21 cellular contexts compared by ENCODE assay signal in genomic region chr19:899363-900301, GRCh38. TPM values are rescaled to one million over a fixed set of nuclear protein-coding genes. Genes with fewer than 3 reads are reported as not detected.
DNase-seq lines count a peak whose midpoint lies in the region; ATAC-seq and TF ChIP-seq lines count a peak whose summit lies in the region.
"Had no signal": no experiment of that assay in that cellular context is flagged by ENCODE, and none has a peak within 500 bp of the region (broad histone marks: within the 10 kb centered on the region; RNA-seq: fewer than 3 reads in every experiment).

No MANE protein-coding gene starts in this region.

- H3K4me3 ChIP-seq in CD4-positive, CD25-positive, alpha-beta regulatory T cell (ENCODE audit: low read depth, low read length): no peak overlapping the region
- H3K4me3 ChIP-seq in DOHH2 (ENCODE audit: low read length): no peak overlapping the region
- H3K4me3 ChIP-seq in endodermal cell (ENCODE audit: low read length): no peak overlapping the region
- H3K4me3 ChIP-seq in esophagus muscularis mucosa: no peak overlapping the region
- H3K4me3 ChIP-seq: adrenal gland, cardiac muscle cell, gastrocnemius medialis, lower lobe of right lung, PC-9, right atrium auricular region, SJSA1 had no signal

- peak overlapping the region in 1 of 3 donors; percentile 20 for H3K27ac Mint-ChIP-seq in CD4-positive, CD25-positive, alpha-beta regulatory T cell
- H3K27ac Mint-ChIP-seq in T-helper 17 cell (peak overlapping the region; percentile 63), endodermal cell (no peak overlapping the region)
- H3K27ac Mint-ChIP-seq in natural killer cell treated with Interleukin-12 subunit alpha and Interleukin-12 subunit beta and Interleukin-15 and Interleukin-18, amount 100 ng/mL, for 72 hours: no peak overlapping the region

- TF ChIP-seq EP300 in esophagus muscularis mucosa (IDR thresholded peaks at IDR 0.05): no peak

- 90 to 91% methylated on average over 20 to 47 of the region's 47 CpGs for WGBS in endodermal cell (ENCODE audit: insufficient coverage in 1 of 2, insufficient read length in 1 of 2), 2 experiments
- WGBS in esophagus muscularis mucosa: 89% methylated on average over 36 of the region's 47 CpGs

- TF ChIP-seq CTCF in DOHH2 (IDR thresholded peaks at IDR 0.05; ENCODE audit: low read depth, low read length, poor library complexity, severe bottlenecking) (no peak), endodermal cell (conservative IDR thresholded peaks at IDR 0.05) (no peak), esophagus muscularis mucosa (IDR thresholded peaks at IDR 0.05) (no peak)

- H3K4me1 ChIP-seq in CD4-positive, CD25-positive, alpha-beta regulatory T cell (ENCODE audit: control insufficient read depth, insufficient read depth, low read length, poor library complexity, severe bottlenecking): peaks cover 33% of the 10 kb centered on the region
- H3K4me1 ChIP-seq in DOHH2 (ENCODE audit: control insufficient read depth, low read length) (peaks cover 25% of the 10 kb centered on the region), endodermal cell (ENCODE audit: control insufficient read depth, insufficient read depth, low read length) (no peaks in the 10 kb centered on the region), esophagus muscularis mucosa (peaks cover 0 to 13% (median 7%) of the 10 kb centered on the region in 4 donors)
- H3K4me1 ChIP-seq: gastrocnemius medialis, lower lobe of right lung, right atrium auricular region, SJSA1 had no signal

- H3F3A ChIP-seq in DOHH2 (ENCODE audit: control insufficient read depth, insufficient read depth): peaks cover 6% of the 10 kb centered on the region

- no peak overlapping the region for H3K9ac ChIP-seq in endodermal cell (ENCODE audit: extremely low read depth, low read length, poor library complexity, severe bottlenecking)

- peaks cover 6% of the 10 kb centered on the region; the same call in 1 of the 2 replicates for H3K79me2 ChIP-seq in DOHH2 (ENCODE audit: control insufficient read depth, low read length)

- peak overlapping the region; percentile 42 for H3K4me2 ChIP-seq in DOHH2 (ENCODE audit: low read length)
- H3K4me2 ChIP-seq: PC-9 had no signal

- TF ChIP-seq POLR2A in esophagus muscularis mucosa (IDR thresholded peaks at IDR 0.05; ENCODE audit: low read depth): no peak

- peaks cover 7% of the 10 kb centered on the region for H3K36me3 Mint-ChIP-seq in CD4-positive, CD25-positive, alpha-beta regulatory T cell
- H3K36me3 Mint-ChIP-seq in T-helper 17 cell (ENCODE audit: low read depth): no peaks in the 10 kb centered on the region
- peaks cover 30% of the 10 kb centered on the region for H3K36me3 Mint-ChIP-seq in endodermal cell (ENCODE audit: low read depth)
- H3K36me3 Mint-ChIP-seq in natural killer cell treated with Interleukin-12 subunit alpha and Interleukin-12 subunit beta and Interleukin-15 and Interleukin-18, amount 100 ng/mL, for 72 hours: no peaks in the 10 kb centered on the region

- H3K4me3 Mint-ChIP-seq in CD4-positive, CD25-positive, alpha-beta regulatory T cell: no peak overlapping the region
- no peak overlapping the region for H3K4me3 Mint-ChIP-seq in T-helper 17 cell
- H3K4me3 Mint-ChIP-seq in endodermal cell: no peak overlapping the region
- no peak overlapping the region for H3K4me3 Mint-ChIP-seq in natural killer cell treated with Interleukin-12 subunit alpha and Interleukin-12 subunit beta and Interleukin-15 and Interleukin-18, amount 100 ng/mL, for 72 hours

- peak overlapping the region; percentile 14 for H3K27ac ChIP-seq in CD4-positive, CD25-positive, alpha-beta regulatory T cell (ENCODE audit: insufficient read depth, low read length, poor library complexity, severe bottlenecking)
- no peak overlapping the region for H3K27ac ChIP-seq in DOHH2 (ENCODE audit: low read depth, low read length)
- peak overlapping the region; percentile 63 for H3K27ac ChIP-seq in endodermal cell (ENCODE audit: low read depth, low read length)
- H3K27ac ChIP-seq in esophagus muscularis mucosa (replicated peaks in 1 of 4): no peak overlapping the region
- H3K27ac ChIP-seq: adrenal gland, cardiac muscle cell, gastrocnemius medialis, lower lobe of right lung, PC-9, right atrium auricular region, SJSA1 had no signal

- peaks cover 8% of the 10 kb centered on the region; the same call in 1 of the 2 replicates for H4K20me1 ChIP-seq in DOHH2 (ENCODE audit: control insufficient read depth, insufficient read depth, low read depth, low read length)

- no peaks in the 10 kb centered on the region for H3K27me3 Mint-ChIP-seq in CD4-positive, CD25-positive, alpha-beta regulatory T cell
- H3K27me3 Mint-ChIP-seq in T-helper 17 cell (no peaks in the 10 kb centered on the region), endodermal cell (ENCODE audit: insufficient read depth) (no peaks in the 10 kb centered on the region)
- H3K27me3 Mint-ChIP-seq in natural killer cell treated with Interleukin-12 subunit alpha and Interleukin-12 subunit beta and Interleukin-15 and Interleukin-18, amount 100 ng/mL, for 72 hours: no peaks in the 10 kb centered on the region

- no peaks in the 10 kb centered on the region for H3K9me2 ChIP-seq in DOHH2 (replicated peaks; ENCODE audit: control insufficient read depth, low read length)

- peaks cover 0 to 45% (median 8%) of the 10 kb centered on the region in 4 donors for H3K4me1 Mint-ChIP-seq in CD4-positive, CD25-positive, alpha-beta regulatory T cell
- H3K4me1 Mint-ChIP-seq in T-helper 17 cell (peaks cover 13% of the 10 kb centered on the region), endodermal cell (peaks cover 5% of the 10 kb centered on the region)
- H3K4me1 Mint-ChIP-seq in natural killer cell treated with Interleukin-12 subunit alpha and Interleukin-12 subunit beta and Interleukin-15 and Interleukin-18, amount 100 ng/mL, for 72 hours (ENCODE audit: low read depth in 2 of 2): peaks cover 0 to 3% of the 10 kb centered on the region in 2 donors

- H3K9me3 ChIP-seq in CD4-positive, CD25-positive, alpha-beta regulatory T cell (ENCODE audit: control insufficient read depth in 2 of 2, low read length in 2 of 2): no peaks in the 10 kb centered on the region
- H3K9me3 ChIP-seq in DOHH2 (ENCODE audit: control insufficient read depth, insufficient read depth, low read length): no peaks in the 10 kb centered on the region
- no peaks in the 10 kb centered on the region for H3K9me3 ChIP-seq in T-helper 17 cell (ENCODE audit: control insufficient read depth, low read length, poor library complexity, severe bottlenecking)
- no peaks in the 10 kb centered on the region for H3K9me3 ChIP-seq in endodermal cell (ENCODE audit: control insufficient read depth, low read length)
- no peaks in the 10 kb centered on the region for H3K9me3 ChIP-seq in esophagus muscularis mucosa
- H3K9me3 ChIP-seq: adrenal gland, gastrocnemius medialis, lower lobe of right lung, right atrium auricular region, SJSA1 had no signal

- intact Hi-C loops in esophagus muscularis mucosa (cut with DNase I): no loop called here

- no peak for ATAC-seq in CD4-positive, CD25-positive, alpha-beta regulatory T cell (ENCODE audit: low read depth in 2 of 2)
- ATAC-seq in T-helper 17 cell: peak; percentile 30
- ATAC-seq in GM21529 (IDR thresholded peaks at IDR 0.05; ENCODE audit: unreplicated experiment): no peak
- ATAC-seq in natural killer cell treated with Interleukin-12 subunit alpha and Interleukin-12 subunit beta and Interleukin-15 and Interleukin-18, amount 100 ng/mL, for 72 hours: no peak
- no peak for ATAC-seq in HG03565 (IDR thresholded peaks at IDR 0.05; ENCODE audit: unreplicated experiment)
- ATAC-seq: gastrocnemius medialis had no signal

- H3K27me3 ChIP-seq in CD4-positive, CD25-positive, alpha-beta regulatory T cell (ENCODE audit: control insufficient read depth, insufficient read depth, low read length): no peaks in the 10 kb centered on the region
- H3K27me3 ChIP-seq in DOHH2 (ENCODE audit: control insufficient read depth, low read length) (no peaks in the 10 kb centered on the region), endodermal cell (ENCODE audit: control insufficient read depth, insufficient read depth, low read length, poor library complexity, severe bottlenecking) (no peaks in the 10 kb centered on the region), esophagus muscularis mucosa (no peaks in the 10 kb centered on the region)
- H3K27me3 ChIP-seq: adrenal gland, cardiac muscle cell, gastrocnemius medialis, right atrium auricular region, SJSA1 had no signal

- peaks cover 0 to 2% (median 0%) of the 10 kb centered on the region in 7 donors for H3K9me3 Mint-ChIP-seq in CD4-positive, CD25-positive, alpha-beta regulatory T cell
- no peaks in the 10 kb centered on the region for H3K9me3 Mint-ChIP-seq in endodermal cell
- H3K9me3 Mint-ChIP-seq in natural killer cell treated with Interleukin-12 subunit alpha and Interleukin-12 subunit beta and Interleukin-15 and Interleukin-18, amount 100 ng/mL, for 72 hours: no peaks in the 10 kb centered on the region

- DNase-seq in CD4-positive, CD25-positive, alpha-beta regulatory T cell: no peak
- DNase-seq in T-helper 17 cell: no peak
- DNase-seq in endodermal cell: no peak
- no peak for DNase-seq in esophagus muscularis mucosa (ENCODE audit: extremely low spot score)
- DNase-seq in natural killer cell treated with Interleukin-12 subunit alpha and Interleukin-12 subunit beta and Interleukin-15 and Interleukin-18, amount 100 ng/mL, for 72 hours (ENCODE audit: low spot score): no peak
- DNase-seq: activated CD4-positive, CD25-positive, alpha-beta regulatory T cell; activated effector memory CD4-positive, alpha-beta T cell treated with anti-CD3 and anti-CD28 coated beads, Interleukin-2, amount 50 U/mL, for 16 hours; Calu3; gastrocnemius medialis; lower lobe of right lung; PC-9 had no signal

- H3K36me3 ChIP-seq in CD4-positive, CD25-positive, alpha-beta regulatory T cell (ENCODE audit: control insufficient read depth, insufficient read depth, low read length): peaks cover 43% of the 10 kb centered on the region
- H3K36me3 ChIP-seq in DOHH2 (ENCODE audit: control insufficient read depth, low read length) (peaks cover 9% of the 10 kb centered on the region; the same call in 1 of the 2 replicates), endodermal cell (ENCODE audit: control insufficient read depth, insufficient read depth, low read length) (peaks cover 20% of the 10 kb centered on the region), esophagus muscularis mucosa (peaks cover 18 to 48% (median 31%) of the 10 kb centered on the region in 4 donors)
- H3K36me3 ChIP-seq: cardiac muscle cell had no signal

RNA-seq across cellular contexts. Expression of gene RNU6-9, which starts 6.3 kb away (rescaled TPM):
- total RNA-seq in CD4-positive, CD25-positive, alpha-beta regulatory T cell: not detected
- polyA plus RNA-seq in CD4-positive, CD25-positive, alpha-beta regulatory T cell: not detected
- total RNA-seq in T-helper 17 cell: not detected
- not detected for total RNA-seq in endodermal cell
- under 0.01 TPM for polyA plus RNA-seq in endodermal cell (2013, experiment 1 of 2)
- polyA plus RNA-seq in endodermal cell (2013, experiment 2 of 2): under 0.01 TPM
- not detected for total RNA-seq in esophagus muscularis mucosa
- not detected for total RNA-seq in natural killer cell treated with Interleukin-12 subunit alpha and Interleukin-12 subunit beta and Interleukin-15 and Interleukin-18, amount 100 ng/mL, for 72 hours
- total RNA-seq: adrenal gland, Calu3, cardiac muscle cell, gastrocnemius medialis, lower lobe of right lung, osteoblast, PC-9, right atrium auricular region, SJSA1 had no signal
- polyA plus RNA-seq: adrenal gland, cardiac muscle cell, esophagus, keratinocyte had no signal

RNA-seq across cellular contexts. Expression of gene MED16, which starts 6.6 kb away (rescaled TPM):
- total RNA-seq in CD4-positive, CD25-positive, alpha-beta regulatory T cell: 71.5 TPM
- polyA plus RNA-seq in CD4-positive, CD25-positive, alpha-beta regulatory T cell: 10 to 100 TPM; 61.9 to 91.7 (median 81.4) TPM
- 10 to 100 TPM; 59.6 to 71.3 TPM for total RNA-seq in T-helper 17 cell
- total RNA-seq in endodermal cell: 10 to 100 TPM; 75.8 to 92.4 TPM
- 69.8 TPM for polyA plus RNA-seq in endodermal cell (2013, experiment 1 of 2)
- 66.0 TPM for polyA plus RNA-seq in endodermal cell (2013, experiment 2 of 2)
- total RNA-seq in esophagus muscularis mucosa: 10 to 100 TPM; 26.3 to 50.9 (median 37.2) TPM
- total RNA-seq in natural killer cell treated with Interleukin-12 subunit alpha and Interleukin-12 subunit beta and Interleukin-15 and Interleukin-18, amount 100 ng/mL, for 72 hours: 10 to 100 TPM; 46.4 to 79.6 TPM

RNA-seq across cellular contexts. Expression of gene R3HDM4, which starts 13.4 kb away (rescaled TPM):
- 266 TPM for total RNA-seq in CD4-positive, CD25-positive, alpha-beta regulatory T cell
- 100 to 1,000 TPM; 249 to 283 (median 267) TPM for polyA plus RNA-seq in CD4-positive, CD25-positive, alpha-beta regulatory T cell
- total RNA-seq in T-helper 17 cell: 100 to 1,000 TPM; 233 to 243 TPM
- total RNA-seq in endodermal cell: 10 to 100 TPM; 61.1 to 64.7 TPM
- 54.6 TPM for polyA plus RNA-seq in endodermal cell (2013, experiment 1 of 2)
- 56.9 TPM for polyA plus RNA-seq in endodermal cell (2013, experiment 2 of 2)
- 10 to 100 TPM; 32.0 to 52.5 (median 40.0) TPM for total RNA-seq in esophagus muscularis mucosa
- total RNA-seq in natural killer cell treated with Interleukin-12 subunit alpha and Interleukin-12 subunit beta and Interleukin-15 and Interleukin-18, amount 100 ng/mL, for 72 hours: 10 to 100 TPM; 48.4 to 68.3 TPM

RNA-seq across cellular contexts. Expression of gene KISS1R, which starts 17.5 kb away (rescaled TPM):
- total RNA-seq in CD4-positive, CD25-positive, alpha-beta regulatory T cell: 0.86 TPM
- 1 to 10 TPM in 1 of 4 donors, under 1 TPM in 2, not detected in 1; 0.21 to 1.2 (median 0.48) TPM for polyA plus RNA-seq in CD4-positive, CD25-positive, alpha-beta regulatory T cell
- total RNA-seq in T-helper 17 cell: under 1 TPM; 0.94 to 0.99 TPM
- total RNA-seq in endodermal cell: under 1 TPM in 1 of 2 donors, not detected in 1; 0.73 TPM
- polyA plus RNA-seq in endodermal cell (2013, experiment 1 of 2): 1.3 TPM
- polyA plus RNA-seq in endodermal cell (2013, experiment 2 of 2): 0.70 TPM
- total RNA-seq in esophagus muscularis mucosa: not detected
- total RNA-seq in natural killer cell treated with Interleukin-12 subunit alpha and Interleukin-12 subunit beta and Interleukin-15 and Interleukin-18, amount 100 ng/mL, for 72 hours: 1 to 10 TPM in 1 of 2 donors, not detected in 1; 1.1 TPM
- total RNA-seq: Calu3, gastrocnemius medialis, lower lobe of right lung, osteoblast, PC-9, right atrium auricular region, SJSA1 had no signal
- polyA plus RNA-seq: adrenal gland, keratinocyte had no signal

RNA-seq across cellular contexts. Expression of gene ARID3A, which starts 26.2 kb away (rescaled TPM):
- 14.4 TPM for total RNA-seq in CD4-positive, CD25-positive, alpha-beta regulatory T cell
- polyA plus RNA-seq in CD4-positive, CD25-positive, alpha-beta regulatory T cell: 1 to 10 TPM in 2 of 4 donors, under 1 TPM in 2; 0.63 to 1.4 (median 0.99) TPM
- total RNA-seq in T-helper 17 cell (10 to 100 TPM in 1 of 2 donors, 1 to 10 TPM in 1; 8.1 to 11.8 TPM), endodermal cell (100 to 1,000 TPM; 121 to 124 TPM), esophagus muscularis mucosa (1 to 10 TPM; 2.9 to 8.4 (median 5.0) TPM)
- 40.4 TPM for polyA plus RNA-seq in endodermal cell (2013, experiment 1 of 2)
- 41.7 TPM for polyA plus RNA-seq in endodermal cell (2013, experiment 2 of 2)
- 10 to 100 TPM; 42.8 to 46.1 TPM for total RNA-seq in natural killer cell treated with Interleukin-12 subunit alpha and Interleukin-12 subunit beta and Interleukin-15 and Interleukin-18, amount 100 ng/mL, for 72 hours

Comparison
In these comparisons a context has a peak if more than half of its experiments do, and no peak if none do; other contexts are left out.
1. H3K27ac ChIP-seq: peak in CD4-positive, CD25-positive, alpha-beta regulatory T cell (single experiment) and endodermal cell (single experiment); none in DOHH2 (single experiment) and esophagus muscularis mucosa (0 of 4).